Comparison of ENCODE assay signal across 15 cellular contexts in genomic region chr3:104425416-104425815, GRCh38.
"Had no signal": no experiment of that assay in that cellular context is flagged by ENCODE, and none has a peak within 500 bp of the region (broad histone marks: within the 10 kb centered on the region; RNA-seq: fewer than 3 reads in every experiment).

No MANE protein-coding gene starts in this region.

- DNase-seq: activated CD4-positive, alpha-beta memory T cell treated with anti-CD3 and anti-CD28 coated beads for 36 hours; activated naive CD4-positive, alpha-beta T cell treated with anti-CD3 and anti-CD28 coated beads, Interleukin-2, amount 50 U/mL, for 16 hours; activated T-cell treated with anti-CD3 and anti-CD28 coated beads, Interleukin-2, amount 50 U/mL, for 24 hours; caudate nucleus; colonic mucosa; left colon; naive B cell; pancreas; spleen; stimulated activated naive CD8-positive, alpha-beta T cell treated with anti-CD3 and anti-CD28 coated beads, Interleukin-15, amount 100 ng/mL, for 72 hours; upper lobe of left lung; WERI-Rb-1 had no signal

- H3K4me1 Mint-ChIP-seq: stimulated activated naive CD8-positive, alpha-beta T cell treated with anti-CD3 and anti-CD28 coated beads, Interleukin-15, amount 100 ng/mL, for 72 hours had no signal

- H3K4me1 ChIP-seq: colonic mucosa, pancreas, spleen, upper lobe of left lung had no signal

- H3K27ac Mint-ChIP-seq: activated CD4-positive, alpha-beta memory T cell treated with anti-CD3 and anti-CD28 coated beads for 36 hours; activated T-cell treated with anti-CD3 and anti-CD28 coated beads, Interleukin-2, amount 50 U/mL, for 24 hours; stimulated activated naive CD8-positive, alpha-beta T cell treated with anti-CD3 and anti-CD28 coated beads, Interleukin-15, amount 100 ng/mL, for 72 hours had no signal

- H3K36me3 ChIP-seq: colonic mucosa, pancreas, spleen, upper lobe of left lung, WERI-Rb-1 had no signal

- H3K4me3 Mint-ChIP-seq: activated CD4-positive, alpha-beta memory T cell treated with anti-CD3 and anti-CD28 coated beads for 36 hours; activated T-cell treated with anti-CD3 and anti-CD28 coated beads, Interleukin-2, amount 50 U/mL, for 24 hours; stimulated activated naive CD8-positive, alpha-beta T cell treated with anti-CD3 and anti-CD28 coated beads, Interleukin-15, amount 100 ng/mL, for 72 hours had no signal

- H3K27ac ChIP-seq: colonic mucosa, pancreas, spleen, upper lobe of left lung, WERI-Rb-1 had no signal

- H3K36me3 Mint-ChIP-seq: activated CD4-positive, alpha-beta memory T cell treated with anti-CD3 and anti-CD28 coated beads for 36 hours; naive B cell had no signal

- H3K27me3 Mint-ChIP-seq: activated CD4-positive, alpha-beta memory T cell treated with anti-CD3 and anti-CD28 coated beads for 36 hours; activated T-cell treated with anti-CD3 and anti-CD28 coated beads, Interleukin-2, amount 50 U/mL, for 24 hours; naive B cell; stimulated activated naive CD8-positive, alpha-beta T cell treated with anti-CD3 and anti-CD28 coated beads, Interleukin-15, amount 100 ng/mL, for 72 hours had no signal

- H3K27me3 ChIP-seq: colonic mucosa, pancreas, spleen, upper lobe of left lung had no signal

- H3K4me3 ChIP-seq: colonic mucosa, lung, pancreas, spleen, upper lobe of left lung had no signal

- ATAC-seq: esophagus mucosa; left colon; pancreas; sciatic nerve; stimulated activated naive CD8-positive, alpha-beta T cell treated with anti-CD3 and anti-CD28 coated beads, Interleukin-15, amount 100 ng/mL, for 72 hours had no signal

- H3K9me3 Mint-ChIP-seq: activated CD4-positive, alpha-beta memory T cell treated with anti-CD3 and anti-CD28 coated beads for 36 hours had no signal

- H3K9me3 ChIP-seq: colonic mucosa, pancreas, spleen, upper lobe of left lung had no signal
